Comparison of ENCODE assay signal across 15 cellular contexts in genomic region chr9:27394154-27394825, GRCh38.
DNase-seq lines count a peak whose midpoint lies in the region; ATAC-seq and TF ChIP-seq lines count a peak whose summit lies in the region.
"Had no signal": no experiment of that assay in that cellular context is flagged by ENCODE, and none has a peak within 500 bp of the region (broad histone marks: within the 10 kb centered on the region; RNA-seq: fewer than 3 reads in every experiment).

No MANE protein-coding gene starts in this region.

- WGBS in heart right ventricle, 2 donors: 36 to 37% methylated on average over 4 of the region's 4 CpGs

- ATAC-seq in heart right ventricle: peak; percentile 33 to 85 (median 68)
- ATAC-seq in activated naive CD4-positive, alpha-beta T cell treated with anti-CD3 and anti-CD28 coated beads, Interleukin-2, amount 50 U/mL, for 72 hours: no peak
- ATAC-seq: stimulated activated naive B cell treated with anti-CD40 and anti-IgM and Interleukin-4, amounts not matched to agents 10 μg/mL and 1 μg/mL and 100 μg/mL, for 72 hours had no signal

- DNase-seq in DMS79 treated with DMSO at 0.1 percent for 48 hours (lab: John Stamatoyannopoulos, UW): peak; percentile 20
- DNase-seq in DMS79 (lab: John Stamatoyannopoulos, UW): no peak
- peak in 1 of 2 donors; percentile 10 for DNase-seq in heart right ventricle
- DNase-seq in osteocyte (ENCODE audit: extremely low spot score, unreplicated experiment): no peak
- DNase-seq in uterus: no peak
- DNase-seq in HPDE6-E6E7 (ENCODE audit: extremely low spot score): no peak
- DNase-seq in activated naive CD4-positive, alpha-beta T cell treated with anti-CD3 and anti-CD28 coated beads, Interleukin-2, amount 50 U/mL, for 72 hours (ENCODE audit: low spot score in 2 of 2): no peak
- no peak for DNase-seq in amygdala (lab: John Stamatoyannopoulos, UW)
- DNase-seq: DMS 273 treated with DMSO at 0.1 percent for 48 hours; H9; hypothalamus; naive B cell; NCI-H1436; stimulated activated naive B cell treated with anti-CD40 and anti-IgM and Interleukin-4, amounts not matched to agents 10 μg/mL and 1 μg/mL and 100 μg/mL, for 72 hours had no signal

- peaks cover 5% of the 10 kb centered on the region for H3K9me3 Mint-ChIP-seq in osteocyte (ENCODE audit: unreplicated experiment)
- H3K9me3 Mint-ChIP-seq in activated naive CD4-positive, alpha-beta T cell treated with anti-CD3 and anti-CD28 coated beads, Interleukin-2, amount 50 U/mL, for 72 hours: no peaks in the 10 kb centered on the region
- H3K9me3 Mint-ChIP-seq: H9, naive B cell had no signal

- H3K4me1 ChIP-seq in heart right ventricle: peaks cover 0 to 28% (median 18%) of the 10 kb centered on the region in 9 donors
- H3K4me1 ChIP-seq in uterus: no peaks in the 10 kb centered on the region

- no peak for TF ChIP-seq POLR2A in uterus (IDR thresholded peaks at IDR 0.05)

- peak overlapping the region; percentile 75 for H3K27ac Mint-ChIP-seq in osteocyte (ENCODE audit: unreplicated experiment)
- no peak overlapping the region for H3K27ac Mint-ChIP-seq in activated naive CD4-positive, alpha-beta T cell treated with anti-CD3 and anti-CD28 coated beads, Interleukin-2, amount 50 U/mL, for 72 hours
- H3K27ac Mint-ChIP-seq: stimulated activated naive B cell treated with anti-CD40 and anti-IgM and Interleukin-4, amounts not matched to agents 10 μg/mL and 1 μg/mL and 100 μg/mL, for 72 hours had no signal

- no peaks in the 10 kb centered on the region for H3K36me3 ChIP-seq in heart right ventricle
- H3K36me3 ChIP-seq in uterus: no peaks in the 10 kb centered on the region

- no peaks in the 10 kb centered on the region for H3K9me3 ChIP-seq in heart right ventricle
- H3K9me3 ChIP-seq in uterus: no peaks in the 10 kb centered on the region

- no peak for TF ChIP-seq CTCF in heart right ventricle (IDR thresholded peaks at IDR 0.05)
- TF ChIP-seq CTCF in osteocyte (IDR thresholded peaks at IDR 0.05): no peak
- no peak for TF ChIP-seq CTCF in uterus (IDR thresholded peaks at IDR 0.05)

- intact Hi-C loops in heart right ventricle (cut with DNase I) (loop anchor here in 2 of 10 donors (5.0 to 10.0 kb wide), 2 partner anchors 49 to 133 kb away; partner anchors contain the start of gene MOB3B (in 1 of the 2)), uterus (cut with DNase I; ENCODE audit: low total_unique reads) (no loop called here)

- H3K36me3 Mint-ChIP-seq in osteocyte (ENCODE audit: unreplicated experiment): no peaks in the 10 kb centered on the region
- H3K36me3 Mint-ChIP-seq in activated naive CD4-positive, alpha-beta T cell treated with anti-CD3 and anti-CD28 coated beads, Interleukin-2, amount 50 U/mL, for 72 hours: no peaks in the 10 kb centered on the region

- no peak overlapping the region for H3K4me3 ChIP-seq in heart right ventricle
- no peak overlapping the region for H3K4me3 ChIP-seq in uterus
- H3K4me3 ChIP-seq: SK-N-MC had no signal

- H3K27ac ChIP-seq in heart right ventricle: peak overlapping the region in 3 of 10 donors; percentile 3 to 46 (median 39)
- peak overlapping the region; percentile 57 to 81 for H3K27ac ChIP-seq in uterus
- H3K27ac ChIP-seq: SK-N-MC had no signal

- H3K4me1 Mint-ChIP-seq in osteocyte (ENCODE audit: unreplicated experiment): peaks cover 38% of the 10 kb centered on the region

- H3K4me3 Mint-ChIP-seq in osteocyte (ENCODE audit: unreplicated experiment): no peak overlapping the region
- H3K4me3 Mint-ChIP-seq: H9 had no signal

- peaks cover 3% of the 10 kb centered on the region for H3K27me3 Mint-ChIP-seq in osteocyte (ENCODE audit: unreplicated experiment)
- H3K27me3 Mint-ChIP-seq: naive B cell; stimulated activated naive B cell treated with anti-CD40 and anti-IgM and Interleukin-4, amounts not matched to agents 10 μg/mL and 1 μg/mL and 100 μg/mL, for 72 hours had no signal

- H3K27me3 ChIP-seq in heart right ventricle: no peaks in the 10 kb centered on the region
- no peaks in the 10 kb centered on the region for H3K27me3 ChIP-seq in uterus

Comparison
In these comparisons a context has a peak if more than half of its experiments do, and no peak if none do; other contexts are left out.
1. ATAC-seq: peak in heart right ventricle (8 of 8); none in activated naive CD4-positive, alpha-beta T cell treated with anti-CD3 and anti-CD28 coated beads, Interleukin-2, amount 50 U/mL, for 72 hours (0 of 2).